Comparison of ENCODE assay signal across 11 cellular contexts in the genomic region with DNA sequence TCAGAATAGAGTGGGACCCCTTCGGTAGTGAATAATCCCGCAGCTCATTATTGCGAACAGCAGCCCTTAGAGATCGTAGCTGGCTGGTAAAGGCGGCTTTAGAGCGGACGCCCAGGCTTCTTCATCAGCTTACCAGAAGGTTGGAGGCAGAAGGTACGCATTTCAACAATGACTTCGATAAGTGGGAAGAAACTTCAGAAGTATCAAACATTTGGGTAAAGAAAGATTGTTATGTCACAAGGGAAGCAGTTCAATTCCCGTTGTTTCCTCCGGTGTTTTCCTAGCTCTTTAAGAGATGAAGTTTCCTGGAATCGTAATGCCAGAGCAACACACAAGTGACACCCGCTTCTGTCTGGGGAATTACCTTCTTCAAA.
A peak's percentile ranks its signal among the peaks of the same experiment; 100 is the strongest.
DNase-seq lines count a peak whose midpoint lies in the region; ATAC-seq, FAIRE-seq and TF ChIP-seq lines count a peak whose summit lies in the region.
"Had no signal": no experiment of that assay in that cellular context is flagged by ENCODE, and none has a peak within 500 bp of the region (broad histone marks: within the 10 kb centered on the region; RNA-seq: fewer than 3 reads in every experiment).

No MANE protein-coding gene starts in this region.

- H3K4me2 ChIP-seq in mesendoderm (ENCODE audit: low read length) (peak overlapping the region; percentile 10), Karpas-422 (ENCODE audit: low read depth, low read length, poor library complexity, severe bottlenecking) (no peak overlapping the region)

- H3K56ac ChIP-seq in mesendoderm (ENCODE audit: low read length) = peak overlapping the region; percentile 36

- FAIRE-seq in small intestine (lab: Jason Lieb, UNC) = no peak
- FAIRE-seq: frontal cortex had no signal

- peaks cover 6% of the 10 kb centered on the region for H3K4me1 Mint-ChIP-seq in activated T-helper 1 cell treated with anti-CD3 and anti-CD28 coated beads, Interleukin-12 subunit alpha, Interleukin-12 subunit beta, Interleukin-2, Interleukin-4 antibody, amounts not matched to agents 30 ng/mL and 10 ng/mL and 1 ng/mL, durations not matched to agents 14 hours and 24 hours and 36 hours (ENCODE audit: low read depth)

- TF ChIP-seq CTCF in WI38 (IDR thresholded peaks at IDR 0.05; ENCODE audit: low read depth, low read length) = no peak

- H3K36me3 ChIP-seq in mesendoderm (ENCODE audit: control insufficient read depth, insufficient read depth, low read length) = no peaks in the 10 kb centered on the region
- H3K36me3 ChIP-seq in small intestine (ENCODE audit: control insufficient read depth in 2 of 2, insufficient read depth in 2 of 2, low read length in 2 of 2) = no peaks in the 10 kb centered on the region
- no peaks in the 10 kb centered on the region for H3K36me3 ChIP-seq in Karpas-422 (ENCODE audit: insufficient read depth, low read length)

- ATAC-seq in HG03196 (IDR thresholded peaks at IDR 0.05; ENCODE audit: unreplicated experiment) (peak; percentile 12), HG02623 (IDR thresholded peaks at IDR 0.05; ENCODE audit: unreplicated experiment) (no peak)

- DNase-seq in mesendoderm = peak; percentile 67
- no peak for DNase-seq in small intestine
- no peak for DNase-seq in activated T-helper 1 cell treated with anti-CD3 and anti-CD28 coated beads, Interleukin-12 subunit alpha, Interleukin-12 subunit beta, Interleukin-2, Interleukin-4 antibody, amounts not matched to agents 30 ng/mL and 10 ng/mL and 1 ng/mL, durations not matched to agents 14 hours and 24 hours and 36 hours (ENCODE audit: low spot score)
- no peak for DNase-seq in Karpas-422
- DNase-seq: NCI-H1436 had no signal

- no peaks in the 10 kb centered on the region for H3K36me3 Mint-ChIP-seq in activated T-helper 1 cell treated with anti-CD3 and anti-CD28 coated beads, Interleukin-12 subunit alpha, Interleukin-12 subunit beta, Interleukin-2, Interleukin-4 antibody, amounts not matched to agents 30 ng/mL and 10 ng/mL and 1 ng/mL, durations not matched to agents 14 hours and 24 hours and 36 hours (ENCODE audit: low read depth)

- no peak overlapping the region for H3K27ac ChIP-seq in mesendoderm (ENCODE audit: low read depth, low read length)
- no peak overlapping the region for H3K27ac ChIP-seq in small intestine (ENCODE audit: low read depth in 1 of 2, low read length in 1 of 2)
- H3K27ac ChIP-seq in Karpas-422 (ENCODE audit: low read length) = no peak overlapping the region
- H3K27ac ChIP-seq: skin epidermis had no signal

- no peak overlapping the region for H2BK15ac ChIP-seq in mesendoderm (replicated peaks; ENCODE audit: low read depth)

- no peaks in the 10 kb centered on the region for H3K9me2 ChIP-seq in Karpas-422 (replicated peaks; ENCODE audit: insufficient read depth, low read length)

- H3K23ac ChIP-seq in mesendoderm (ENCODE audit: low read length) = no peak overlapping the region

- no peak overlapping the region for H2BK5ac ChIP-seq in mesendoderm (ENCODE audit: low read length)

- H3K4me1 ChIP-seq in mesendoderm (ENCODE audit: control insufficient read depth, low read depth, low read length) (peaks cover 3% of the 10 kb centered on the region), small intestine (ENCODE audit: control insufficient read depth in 2 of 2, insufficient read depth in 1 of 2, low read depth in 1 of 2, low read length in 1 of 2) (no peaks in the 10 kb centered on the region), Karpas-422 (ENCODE audit: low read length) (no peaks in the 10 kb centered on the region)

- H4K5ac ChIP-seq in mesendoderm (ENCODE audit: low read length) = no peak overlapping the region

- no peak overlapping the region for H3K18ac ChIP-seq in mesendoderm (ENCODE audit: low read length)

- H2BK120ac ChIP-seq in mesendoderm (ENCODE audit: low read depth, low read length) = no peak overlapping the region

- H3K9me3 ChIP-seq in small intestine (ENCODE audit: control insufficient read depth, low read depth) (no peaks in the 10 kb centered on the region), Karpas-422 (ENCODE audit: low read length) (no peaks in the 10 kb centered on the region)

- no peaks in the 10 kb centered on the region for H3K79me2 ChIP-seq in mesendoderm (ENCODE audit: control insufficient read depth, insufficient read depth, low read length)
- no peaks in the 10 kb centered on the region for H3K79me2 ChIP-seq in Karpas-422 (ENCODE audit: low read length)

- no peak overlapping the region for H4K8ac ChIP-seq in mesendoderm (ENCODE audit: low read depth, low read length)

- WGBS in mesendoderm (ENCODE audit: extremely low coverage, insufficient coverage, low lambda C conversion rate) = no CpG with 5 or more reads among the region's 13 CpGs
- WGBS in small intestine, 3 donors = 3 to 13% (median 11%) methylated on average over 13 of the region's 13 CpGs

- H4K20me1 ChIP-seq in Karpas-422 (ENCODE audit: insufficient read depth, low read depth, low read length) = no peaks in the 10 kb centered on the region

- peak overlapping the region; percentile 69 for H3K4me3 ChIP-seq in GM08714 (ENCODE audit: low read length)
- peak overlapping the region; percentile 28 for H3K4me3 ChIP-seq in WI38 (ENCODE audit: low read depth, low read length)
- peak overlapping the region; percentile 6 for H3K4me3 ChIP-seq in mesendoderm (ENCODE audit: low read length)
- no peak overlapping the region for H3K4me3 ChIP-seq in small intestine (ENCODE audit: low read depth in 1 of 2, low read length in 2 of 2)
- no peak overlapping the region for H3K4me3 ChIP-seq in Karpas-422 (ENCODE audit: low read length)

- H3K9me3 Mint-ChIP-seq in activated T-helper 1 cell treated with anti-CD3 and anti-CD28 coated beads, Interleukin-12 subunit alpha, Interleukin-12 subunit beta, Interleukin-2, Interleukin-4 antibody, amounts not matched to agents 30 ng/mL and 10 ng/mL and 1 ng/mL, durations not matched to agents 14 hours and 24 hours and 36 hours = no peaks in the 10 kb centered on the region

- no peak overlapping the region for H2AK5ac ChIP-seq in mesendoderm (ENCODE audit: low read length)

- H3K4ac ChIP-seq in mesendoderm (ENCODE audit: low read depth, low read length) = no peak overlapping the region

- intact Hi-C loops in activated T-helper 1 cell treated with anti-CD3 and anti-CD28 coated beads, Interleukin-12 subunit alpha, Interleukin-12 subunit beta, Interleukin-2, Interleukin-4 antibody, amounts not matched to agents 30 ng/mL and 10 ng/mL and 1 ng/mL, durations not matched to agents 14 hours and 24 hours and 36 hours (cut with micrococcal nuclease) = loop anchor here (1.0 to 5.0 kb wide), 7 partner anchors 9 to 435 kb away; no protein-coding TSS in a partner anchor

- H3K27me3 ChIP-seq in mesendoderm (ENCODE audit: insufficient read depth, low read length, poor library complexity) = peaks cover 3% of the 10 kb centered on the region
- H3K27me3 ChIP-seq in small intestine (ENCODE audit: control insufficient read depth in 2 of 2, insufficient read depth in 2 of 2, low read length in 2 of 2) = peaks cover 0 to 34% of the 10 kb centered on the region in 2 donors
- no peaks in the 10 kb centered on the region for H3K27me3 ChIP-seq in Karpas-422 (ENCODE audit: low read length)

- no peaks in the 10 kb centered on the region for H3K79me1 ChIP-seq in mesendoderm (ENCODE audit: low read length)

- H3K9ac ChIP-seq in mesendoderm (ENCODE audit: low read length) = peak overlapping the region; percentile 41
- H3K9ac ChIP-seq in Karpas-422 (ENCODE audit: low read length) = no peak overlapping the region

- no peak overlapping the region for H2AFZ ChIP-seq in Karpas-422 (ENCODE audit: low read length)

- H3K4me3 Mint-ChIP-seq in activated T-helper 1 cell treated with anti-CD3 and anti-CD28 coated beads, Interleukin-12 subunit alpha, Interleukin-12 subunit beta, Interleukin-2, Interleukin-4 antibody, amounts not matched to agents 30 ng/mL and 10 ng/mL and 1 ng/mL, durations not matched to agents 14 hours and 24 hours and 36 hours = no peak overlapping the region

- H3K27me3 Mint-ChIP-seq in activated T-helper 1 cell treated with anti-CD3 and anti-CD28 coated beads, Interleukin-12 subunit alpha, Interleukin-12 subunit beta, Interleukin-2, Interleukin-4 antibody, amounts not matched to agents 30 ng/mL and 10 ng/mL and 1 ng/mL, durations not matched to agents 14 hours and 24 hours and 36 hours (ENCODE audit: insufficient read depth) = peaks cover 25% of the 10 kb centered on the region

- H3K27ac Mint-ChIP-seq in activated T-helper 1 cell treated with anti-CD3 and anti-CD28 coated beads, Interleukin-12 subunit alpha, Interleukin-12 subunit beta, Interleukin-2, Interleukin-4 antibody, amounts not matched to agents 30 ng/mL and 10 ng/mL and 1 ng/mL, durations not matched to agents 14 hours and 24 hours and 36 hours = no peak overlapping the region

Comparison
In these comparisons a context has a peak if more than half of its experiments do, and no peak if none do; other contexts are left out.
1. H3K4me3 ChIP-seq: peak in GM08714 (single experiment), WI38 (single experiment) and mesendoderm (single experiment); none in small intestine (0 of 2) and Karpas-422 (single experiment).